ENCODE assay signal across 1 cellular context in the genomic region with DNA sequence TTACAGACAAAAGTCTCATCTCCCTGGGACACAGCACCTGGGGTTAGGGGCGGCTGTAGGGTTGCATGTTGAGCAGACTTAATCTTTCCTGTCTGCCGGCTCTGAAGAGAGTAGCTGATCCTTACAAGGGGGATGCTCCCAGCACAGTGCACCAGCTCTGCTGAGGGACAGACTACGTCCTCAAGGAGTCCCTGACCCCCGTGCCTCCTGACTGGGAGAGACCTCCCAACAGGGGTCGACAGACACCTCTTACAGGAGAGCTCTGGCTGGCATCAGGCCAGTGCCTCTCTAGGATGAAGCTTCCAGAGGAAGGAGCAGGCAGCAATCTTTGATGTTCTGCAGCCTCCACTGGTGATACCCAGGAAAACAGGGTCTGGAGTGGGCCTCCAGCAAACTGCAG.
TF ChIP-seq lines count a peak whose summit lies in the region.

No MANE protein-coding gene starts in this region.

TF ChIP-seq in GM23338, 12 proteins besides CTCF, POLR2A, EP300 and RAD21:
- TF ChIP-seq POLR2AphosphoS5 (IDR thresholded peaks at IDR 0.05; ENCODE audit: low read depth) (no peak), EZH2phosphoT487 (IDR thresholded peaks at IDR 0.05; ENCODE audit: unreplicated experiment) (no peak), REST (IDR thresholded peaks at IDR 0.05; ENCODE audit: unreplicated experiment) (no peak), EZH2 (IDR thresholded peaks at IDR 0.05; ENCODE audit: low read depth, unreplicated experiment) (no peak), ETS1 (IDR thresholded peaks at IDR 0.05) (no peak), ZNF331 (CRISPR knock-in tag; IDR thresholded peaks at IDR 0.05; ENCODE audit: low read depth) (no peak), CREB1 (CRISPR knock-in tag; IDR thresholded peaks at IDR 0.05; ENCODE audit: low read depth) (no peak), ZNF114 (CRISPR knock-in tag; IDR thresholded peaks at IDR 0.05) (no peak), ZNF462 (CRISPR knock-in tag; IDR thresholded peaks at IDR 0.05) (no peak), JUNB (IDR thresholded peaks at IDR 0.05; ENCODE audit: unreplicated experiment) (no peak)
